1 cellular context compared by ENCODE assay signal in the genomic region with DNA sequence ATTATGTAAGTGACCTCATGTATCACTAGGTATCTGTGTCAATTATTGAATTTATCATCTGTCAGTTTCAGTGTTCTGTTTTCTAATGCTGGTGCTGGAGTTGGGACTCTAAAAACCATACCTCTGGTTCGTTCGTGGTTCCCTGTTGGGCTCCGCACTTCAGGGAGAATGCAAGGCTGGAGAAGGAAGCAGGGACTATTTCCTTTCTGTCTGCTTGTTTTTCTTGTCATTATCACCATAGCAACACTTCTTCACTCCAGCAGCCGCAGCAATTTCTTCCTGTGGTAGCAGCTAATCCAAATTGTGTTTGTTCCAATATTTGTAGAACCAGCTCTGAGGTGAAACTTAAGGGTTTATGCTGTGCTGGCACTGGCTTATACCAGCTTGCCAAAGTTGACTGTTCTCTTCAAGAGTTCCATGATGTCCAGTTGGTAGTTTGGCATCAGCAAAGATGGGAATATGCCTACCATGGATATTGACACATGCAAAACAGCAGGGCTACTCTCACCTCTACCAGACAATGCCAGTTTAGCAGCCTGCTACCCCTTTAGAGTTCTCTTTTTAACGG.
TF ChIP-seq lines count a peak whose summit lies in the region.

No MANE protein-coding gene starts in this region.

TF ChIP-seq in WTC11, 78 proteins besides CTCF, POLR2A, EP300 and RAD21 (continued from another document):
- TF ChIP-seq, protein P1, sequence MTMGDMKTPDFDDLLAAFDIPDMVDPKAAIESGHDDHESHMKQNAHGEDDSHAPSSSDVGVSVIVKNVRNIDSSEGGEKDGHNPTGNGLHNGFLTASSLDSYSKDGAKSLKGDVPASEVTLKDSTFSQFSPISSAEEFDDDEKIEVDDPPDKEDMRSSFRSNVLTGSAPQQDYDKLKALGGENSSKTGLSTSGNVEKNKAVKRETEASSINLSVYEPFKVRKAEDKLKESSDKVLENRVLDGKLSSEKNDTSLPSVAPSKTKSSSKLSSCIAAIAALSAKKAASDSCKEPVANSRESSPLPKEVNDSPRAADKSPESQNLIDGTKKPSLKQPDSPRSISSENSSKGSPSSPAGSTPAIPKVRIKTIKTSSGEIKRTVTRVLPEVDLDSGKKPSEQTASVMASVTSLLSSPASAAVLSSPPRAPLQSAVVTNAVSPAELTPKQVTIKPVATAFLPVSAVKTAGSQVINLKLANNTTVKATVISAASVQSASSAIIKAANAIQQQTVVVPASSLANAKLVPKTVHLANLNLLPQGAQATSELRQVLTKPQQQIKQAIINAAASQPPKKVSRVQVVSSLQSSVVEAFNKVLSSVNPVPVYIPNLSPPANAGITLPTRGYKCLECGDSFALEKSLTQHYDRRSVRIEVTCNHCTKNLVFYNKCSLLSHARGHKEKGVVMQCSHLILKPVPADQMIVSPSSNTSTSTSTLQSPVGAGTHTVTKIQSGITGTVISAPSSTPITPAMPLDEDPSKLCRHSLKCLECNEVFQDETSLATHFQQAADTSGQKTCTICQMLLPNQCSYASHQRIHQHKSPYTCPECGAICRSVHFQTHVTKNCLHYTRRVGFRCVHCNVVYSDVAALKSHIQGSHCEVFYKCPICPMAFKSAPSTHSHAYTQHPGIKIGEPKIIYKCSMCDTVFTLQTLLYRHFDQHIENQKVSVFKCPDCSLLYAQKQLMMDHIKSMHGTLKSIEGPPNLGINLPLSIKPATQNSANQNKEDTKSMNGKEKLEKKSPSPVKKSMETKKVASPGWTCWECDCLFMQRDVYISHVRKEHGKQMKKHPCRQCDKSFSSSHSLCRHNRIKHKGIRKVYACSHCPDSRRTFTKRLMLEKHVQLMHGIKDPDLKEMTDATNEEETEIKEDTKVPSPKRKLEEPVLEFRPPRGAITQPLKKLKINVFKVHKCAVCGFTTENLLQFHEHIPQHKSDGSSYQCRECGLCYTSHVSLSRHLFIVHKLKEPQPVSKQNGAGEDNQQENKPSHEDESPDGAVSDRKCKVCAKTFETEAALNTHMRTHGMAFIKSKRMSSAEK (CRISPR knock-in tag; IDR thresholded peaks at IDR 0.05; ENCODE audit: borderline replicate concordance) = no peak
- TF ChIP-seq RORB (CRISPR knock-in tag; IDR thresholded peaks at IDR 0.05) (no peak), ERG (CRISPR knock-in tag; IDR thresholded peaks at IDR 0.05) (no peak), AR (CRISPR knock-in tag; IDR thresholded peaks at IDR 0.05) (no peak), E2F5 (CRISPR knock-in tag; IDR thresholded peaks at IDR 0.05) (no peak), MXD4 (CRISPR knock-in tag; IDR thresholded peaks at IDR 0.05; ENCODE audit: borderline replicate concordance) (no peak), RELA (CRISPR knock-in tag; IDR thresholded peaks at IDR 0.05; ENCODE audit: borderline replicate concordance) (no peak), JAZF1 (CRISPR knock-in tag; IDR thresholded peaks at IDR 0.05) (no peak), ZNF671 (CRISPR knock-in tag; IDR thresholded peaks at IDR 0.05) (no peak)
- TF ChIP-seq, protein P2, sequence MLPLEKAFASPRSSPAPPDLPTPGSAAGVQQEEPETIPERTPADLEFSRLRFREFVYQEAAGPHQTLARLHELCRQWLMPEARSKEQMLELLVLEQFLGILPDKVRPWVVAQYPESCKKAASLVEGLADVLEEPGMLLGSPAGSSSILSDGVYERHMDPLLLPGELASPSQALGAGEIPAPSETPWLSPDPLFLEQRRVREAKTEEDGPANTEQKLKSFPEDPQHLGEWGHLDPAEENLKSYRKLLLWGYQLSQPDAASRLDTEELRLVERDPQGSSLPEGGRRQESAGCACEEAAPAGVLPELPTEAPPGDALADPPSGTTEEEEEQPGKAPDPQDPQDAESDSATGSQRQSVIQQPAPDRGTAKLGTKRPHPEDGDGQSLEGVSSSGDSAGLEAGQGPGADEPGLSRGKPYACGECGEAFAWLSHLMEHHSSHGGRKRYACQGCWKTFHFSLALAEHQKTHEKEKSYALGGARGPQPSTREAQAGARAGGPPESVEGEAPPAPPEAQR (CRISPR knock-in tag; IDR thresholded peaks at IDR 0.05) = no peak
- TF ChIP-seq, protein P3, sequence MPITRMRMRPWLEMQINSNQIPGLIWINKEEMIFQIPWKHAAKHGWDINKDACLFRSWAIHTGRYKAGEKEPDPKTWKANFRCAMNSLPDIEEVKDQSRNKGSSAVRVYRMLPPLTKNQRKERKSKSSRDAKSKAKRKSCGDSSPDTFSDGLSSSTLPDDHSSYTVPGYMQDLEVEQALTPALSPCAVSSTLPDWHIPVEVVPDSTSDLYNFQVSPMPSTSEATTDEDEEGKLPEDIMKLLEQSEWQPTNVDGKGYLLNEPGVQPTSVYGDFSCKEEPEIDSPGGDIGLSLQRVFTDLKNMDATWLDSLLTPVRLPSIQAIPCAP (CRISPR knock-in tag; IDR thresholded peaks at IDR 0.05) = no peak
